ENCODE assay signal across 21 cellular contexts in the genomic region with DNA sequence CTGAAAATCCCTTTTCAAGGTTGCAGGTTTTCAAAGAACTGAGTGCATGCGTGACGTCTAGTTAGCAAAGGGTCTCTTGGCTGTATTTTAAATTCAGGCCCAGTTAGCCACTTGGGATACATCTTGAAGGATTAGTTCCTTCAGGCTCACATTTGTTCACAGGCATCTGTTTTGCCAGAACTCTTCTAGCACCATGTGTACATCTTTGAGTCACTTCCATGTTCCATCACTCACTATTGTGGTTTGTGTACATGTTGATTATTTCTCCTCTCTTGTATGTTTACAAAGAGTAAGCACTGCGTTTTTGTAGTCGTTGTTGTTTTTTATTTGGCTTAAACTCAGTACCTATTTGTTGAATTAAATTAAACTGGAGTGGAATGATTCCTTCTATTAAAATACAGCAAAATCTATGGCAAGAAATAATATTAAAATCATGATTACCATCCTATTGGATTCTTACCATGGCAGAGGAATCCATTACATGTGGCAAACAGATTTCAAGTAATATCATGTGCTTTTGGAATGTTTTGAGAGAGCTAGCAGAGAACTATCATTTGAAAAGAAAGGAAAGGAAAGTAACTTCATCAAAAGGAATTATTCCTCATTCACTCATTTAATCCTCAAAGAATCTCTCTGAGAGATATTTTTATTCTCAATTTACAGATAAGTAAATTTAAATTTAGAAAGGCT.
DNase-seq lines count a peak whose midpoint lies in the region; ATAC-seq and TF ChIP-seq lines count a peak whose summit lies in the region.
"Had no signal": no experiment of that assay in that cellular context is flagged by ENCODE, and none has a peak within 500 bp of the region (broad histone marks: within the 10 kb centered on the region; RNA-seq: fewer than 3 reads in every experiment).

No MANE protein-coding gene starts in this region.

- H3K23ac ChIP-seq in mesendoderm (ENCODE audit: low read length): no peak overlapping the region

- H3K36me3 Mint-ChIP-seq in neural progenitor cell: no peaks in the 10 kb centered on the region
- no peaks in the 10 kb centered on the region for H3K36me3 Mint-ChIP-seq in activated CD4-positive, alpha-beta T cell treated with anti-CD3 and anti-CD28 coated beads for 36 hours (ENCODE audit: low read depth)
- H3K36me3 Mint-ChIP-seq: CD4-positive, alpha-beta memory T cell had no signal

- POLR2A ChIA-PET in activated CD4-positive, alpha-beta T cell treated with anti-CD3 and anti-CD28 coated beads for 36 hours (lab: Charles Lee): no interaction called here

- H3K27ac Mint-ChIP-seq in neural progenitor cell: no peak overlapping the region
- H3K27ac Mint-ChIP-seq in activated CD4-positive, alpha-beta T cell treated with anti-CD3 and anti-CD28 coated beads for 36 hours: no peak overlapping the region
- H3K27ac Mint-ChIP-seq: CD4-positive, alpha-beta memory T cell had no signal

- H3K4me1 ChIP-seq in neural progenitor cell (no peaks in the 10 kb centered on the region), gastrocnemius medialis (no peaks in the 10 kb centered on the region), mesendoderm (ENCODE audit: control insufficient read depth, low read depth, low read length) (no peaks in the 10 kb centered on the region)
- H3K4me1 ChIP-seq: BLaER1, SJCRH30 had no signal

- in situ Hi-C loops in gastrocnemius medialis (cut with MboI; ENCODE audit: low sequenced_read_pairs in 4 of 4): no loop called here

- H3K4me2 ChIP-seq in neural progenitor cell: no peak overlapping the region
- no peak overlapping the region for H3K4me2 ChIP-seq in mesendoderm (ENCODE audit: low read length)
- H3K4me2 ChIP-seq: BLaER1, PC-9 had no signal

- intact Hi-C loops in gastrocnemius medialis (cut with DNase I; ENCODE audit: low total_unique reads): no loop called here
- intact Hi-C loops in activated CD4-positive, alpha-beta T cell treated with anti-CD3 and anti-CD28 coated beads for 36 hours (cut with DNase I, micrococcal nuclease): no loop called here

- no peak overlapping the region for H3K9ac ChIP-seq in neural progenitor cell
- no peak overlapping the region for H3K9ac ChIP-seq in mesendoderm (ENCODE audit: low read length)
- H3K9ac ChIP-seq: BLaER1 had no signal

- H2BK15ac ChIP-seq in mesendoderm (replicated peaks; ENCODE audit: low read depth): no peak overlapping the region

- TF ChIP-seq POLR2A in gastrocnemius medialis (IDR thresholded peaks at IDR 0.05): no peak

- H3K27ac ChIP-seq in neural progenitor cell (no peak overlapping the region), gastrocnemius medialis (no peak overlapping the region), mesendoderm (ENCODE audit: low read depth, low read length) (no peak overlapping the region)
- H3K27ac ChIP-seq: BLaER1, PC-9, SJCRH30 had no signal

- H3K4me3 ChIP-seq in neural progenitor cell (no peak overlapping the region), gastrocnemius medialis (no peak overlapping the region), mesendoderm (ENCODE audit: low read length) (no peak overlapping the region)
- H3K4me3 ChIP-seq: BLaER1, PC-9, SJCRH30 had no signal

- no peak overlapping the region for H3K4me3 Mint-ChIP-seq in neural progenitor cell
- H3K4me3 Mint-ChIP-seq in activated CD4-positive, alpha-beta T cell treated with anti-CD3 and anti-CD28 coated beads for 36 hours: no peak overlapping the region
- H3K4me3 Mint-ChIP-seq: CD4-positive, alpha-beta memory T cell had no signal

- no peak for ATAC-seq in gastrocnemius medialis
- no peak for ATAC-seq in activated CD4-positive, alpha-beta T cell treated with anti-CD3 and anti-CD28 coated beads for 36 hours
- no peak for ATAC-seq in GM21786 (IDR thresholded peaks at IDR 0.05; ENCODE audit: unreplicated experiment)
- ATAC-seq: HepG2 had no signal

- no peak overlapping the region for H3K56ac ChIP-seq in mesendoderm (ENCODE audit: low read length)

- no peak overlapping the region for H2BK120ac ChIP-seq in mesendoderm (ENCODE audit: low read depth, low read length)

- H3K9me3 ChIP-seq in neural progenitor cell (ENCODE audit: low read depth): no peaks in the 10 kb centered on the region
- no peaks in the 10 kb centered on the region for H3K9me3 ChIP-seq in gastrocnemius medialis
- H3K9me3 ChIP-seq: BLaER1, SJCRH30 had no signal

- H4K8ac ChIP-seq in mesendoderm (ENCODE audit: low read depth, low read length): no peak overlapping the region

- H3K4ac ChIP-seq in mesendoderm (ENCODE audit: low read depth, low read length): no peak overlapping the region

- no peaks in the 10 kb centered on the region for H3K4me1 Mint-ChIP-seq in neural progenitor cell
- H3K4me1 Mint-ChIP-seq in activated CD4-positive, alpha-beta T cell treated with anti-CD3 and anti-CD28 coated beads for 36 hours: no peaks in the 10 kb centered on the region
- H3K4me1 Mint-ChIP-seq: CD4-positive, alpha-beta memory T cell had no signal

- H2AFZ ChIP-seq in neural progenitor cell (replicated peaks): peak overlapping the region; percentile 18
- H2AFZ ChIP-seq: PC-9 had no signal

- H3K36me3 ChIP-seq in neural progenitor cell: no peaks in the 10 kb centered on the region
- H3K36me3 ChIP-seq in gastrocnemius medialis: no peaks in the 10 kb centered on the region
- no peaks in the 10 kb centered on the region for H3K36me3 ChIP-seq in mesendoderm (ENCODE audit: control insufficient read depth, insufficient read depth, low read length)
- H3K36me3 ChIP-seq: BLaER1, SJCRH30 had no signal

- no peak for TF ChIP-seq CTCF in neural progenitor cell (IDR thresholded peaks at IDR 0.05)
- TF ChIP-seq CTCF in gastrocnemius medialis (IDR thresholded peaks at IDR 0.05 in 4 of 5, conservative IDR thresholded peaks at IDR 0.05 in 1 of 5): no peak

- no peak overlapping the region for H4K5ac ChIP-seq in mesendoderm (ENCODE audit: low read length)

- H3K18ac ChIP-seq in mesendoderm (ENCODE audit: low read length): no peak overlapping the region

- no peaks in the 10 kb centered on the region for H4K20me1 ChIP-seq in neural progenitor cell (ENCODE audit: low read depth)
- H4K20me1 ChIP-seq: BLaER1 had no signal

- no peaks in the 10 kb centered on the region for H3F3A ChIP-seq in neural progenitor cell (ENCODE audit: low read depth)

- H3K79me1 ChIP-seq in mesendoderm (ENCODE audit: low read length): no peaks in the 10 kb centered on the region

- no peaks in the 10 kb centered on the region for H3K27me3 Mint-ChIP-seq in neural progenitor cell (ENCODE audit: insufficient read depth, low read depth)
- H3K27me3 Mint-ChIP-seq in activated CD4-positive, alpha-beta T cell treated with anti-CD3 and anti-CD28 coated beads for 36 hours: no peaks in the 10 kb centered on the region
- H3K27me3 Mint-ChIP-seq: CD4-positive, alpha-beta memory T cell had no signal

- no peak overlapping the region for H2BK5ac ChIP-seq in mesendoderm (ENCODE audit: low read length)

- no peak overlapping the region for H2AK5ac ChIP-seq in mesendoderm (ENCODE audit: low read length)

- WGBS in mesendoderm (ENCODE audit: extremely low coverage, insufficient coverage, low lambda C conversion rate): no CpG with 5 or more reads among the region's 4 CpGs

- H3K27me3 ChIP-seq in neural progenitor cell (no peaks in the 10 kb centered on the region), gastrocnemius medialis (no peaks in the 10 kb centered on the region), mesendoderm (ENCODE audit: insufficient read depth, low read length, poor library complexity) (no peaks in the 10 kb centered on the region)
- H3K27me3 ChIP-seq: BLaER1, SJCRH30 had no signal

- CTCF ChIA-PET in activated CD4-positive, alpha-beta T cell treated with anti-CD3 and anti-CD28 coated beads for 36 hours (lab: Charles Lee): no interaction called here

- H3K79me2 ChIP-seq in neural progenitor cell (ENCODE audit: low read depth) (no peaks in the 10 kb centered on the region), mesendoderm (ENCODE audit: control insufficient read depth, insufficient read depth, low read length) (no peaks in the 10 kb centered on the region)

- H3K9me3 Mint-ChIP-seq in neural progenitor cell: no peaks in the 10 kb centered on the region
- no peaks in the 10 kb centered on the region for H3K9me3 Mint-ChIP-seq in activated CD4-positive, alpha-beta T cell treated with anti-CD3 and anti-CD28 coated beads for 36 hours (ENCODE audit: low read depth)

- peak; percentile 68 for DNase-seq in HCEC 1CT
- peak; percentile 25 for DNase-seq in amniotic epithelial cell (ENCODE audit: low read depth)
- DNase-seq in fibroblast of peridontal ligament (ENCODE audit: extremely low read depth): peak; percentile 42
- no peak for DNase-seq in neural progenitor cell (ENCODE audit: low spot score)
- DNase-seq in gastrocnemius medialis: no peak
- DNase-seq in activated CD4-positive, alpha-beta T cell treated with anti-CD3 and anti-CD28 coated beads for 36 hours: no peak
- DNase-seq in mesendoderm: no peak
- DNase-seq: CD4-positive, alpha-beta memory T cell; DMS79; KG1; MV-4-11; NCI-H1694 treated with DMSO at 0.1 percent for 48 hours; NCI-H2107; NCI-H2227 treated with DMSO at 0.1 percent for 48 hours; NCI-H524; NCI-H82; PC-9; SJCRH30 had no signal

Comparison
In these comparisons a context has a peak if more than half of its experiments do, and no peak if none do; other contexts are left out.
1. DNase-seq: peak in HCEC 1CT (single experiment), amniotic epithelial cell (single experiment) and fibroblast of peridontal ligament (single experiment); none in neural progenitor cell (single experiment), gastrocnemius medialis (0 of 2), activated CD4-positive, alpha-beta T cell treated with anti-CD3 and anti-CD28 coated beads for 36 hours (single experiment) and mesendoderm (single experiment).